In genomic region chr13:48318714-48319457, GRCh38 we compare ENCODE assay signal across 12 cellular contexts. TPM values are rescaled to one million over a fixed set of nuclear protein-coding genes. Genes with fewer than 3 reads are reported as not detected.
A peak's percentile ranks its signal among the peaks of the same experiment; 100 is the strongest.
DNase-seq lines count a peak whose midpoint lies in the region; ATAC-seq and TF ChIP-seq lines count a peak whose summit lies in the region.
"Had no signal": no experiment of that assay in that cellular context is flagged by ENCODE, and none has a peak within 500 bp of the region (broad histone marks: within the 10 kb centered on the region; RNA-seq: fewer than 3 reads in every experiment).

No MANE protein-coding gene starts in this region.

- peak overlapping the region; percentile 59 for H3K27ac Mint-ChIP-seq in activated T-helper 17 cell treated with anti-CD3 and anti-CD28 coated beads, Interleukin-2, amount 50 U/mL, for 72 hours

- DNase-seq in H7 (peak; percentile 15), right atrium auricular region (ENCODE audit: low spot score) (no peak), SHP77 treated with DMSO at 0.1 percent for 48 hours (lab: John Stamatoyannopoulos, UW) (no peak), GM20000 (ENCODE audit: low spot score) (no peak), iPS-NIHi11 (ENCODE audit: low spot score) (no peak), DMS114 treated with DMSO at 0.1 percent for 48 hours (lab: John Stamatoyannopoulos, UW; ENCODE audit: unreplicated experiment) (no peak)
- DNase-seq: amygdala, NCI-H2107 had no signal

- peaks cover 14% of the 10 kb centered on the region for H3K4me1 Mint-ChIP-seq in activated T-helper 17 cell treated with anti-CD3 and anti-CD28 coated beads, Interleukin-2, amount 50 U/mL, for 72 hours

- peak; percentile 59 for ATAC-seq in activated T-helper 17 cell treated with anti-CD3 and anti-CD28 coated beads, Interleukin-2, amount 50 U/mL, for 72 hours (replicated peaks)

- H3K4me1 ChIP-seq in right atrium auricular region = no peaks in the 10 kb centered on the region
- H3K4me1 ChIP-seq: SJSA1 had no signal

- peak overlapping the region; percentile 89 for H3K4me3 Mint-ChIP-seq in activated T-helper 17 cell treated with anti-CD3 and anti-CD28 coated beads, Interleukin-2, amount 50 U/mL, for 72 hours

- H3K27me3 ChIP-seq in H7 (ENCODE audit: control insufficient read depth, insufficient read depth, low read length) (no peaks in the 10 kb centered on the region), right atrium auricular region (no peaks in the 10 kb centered on the region)
- H3K27me3 ChIP-seq: SJSA1 had no signal

- H3K9me3 Mint-ChIP-seq in activated T-helper 17 cell treated with anti-CD3 and anti-CD28 coated beads, Interleukin-2, amount 50 U/mL, for 72 hours = no peaks in the 10 kb centered on the region

- H3K4me3 ChIP-seq in H7 (ENCODE audit: insufficient read depth, low read depth, low read length) (no peak overlapping the region), right atrium auricular region (peak overlapping the region; percentile 12 to 40), skin epidermis (peak overlapping the region; percentile 4 to 46 (median 14))
- H3K4me3 ChIP-seq: SJSA1 had no signal

- H3K36me3 ChIP-seq in H7 (replicated peaks; ENCODE audit: control insufficient read depth, insufficient read depth, low read length) (no peaks in the 10 kb centered on the region), right atrium auricular region (peaks cover 5% of the 10 kb centered on the region)

- H3K27me3 Mint-ChIP-seq in activated T-helper 17 cell treated with anti-CD3 and anti-CD28 coated beads, Interleukin-2, amount 50 U/mL, for 72 hours = no peaks in the 10 kb centered on the region
- H3K27me3 Mint-ChIP-seq: progenitor cell of endocrine pancreas had no signal

- TF ChIP-seq CTCF in right atrium auricular region (IDR thresholded peaks at IDR 0.05) = no peak
- no peak for TF ChIP-seq CTCF in GM20000 (IDR thresholded peaks at IDR 0.05; ENCODE audit: extremely low read depth, missing control alignments)

- H3K27ac ChIP-seq in right atrium auricular region = no peak overlapping the region
- peak overlapping the region in 4 of 21 experiments; percentile 2 to 58 (median 29) for H3K27ac ChIP-seq in skin epidermis
- H3K27ac ChIP-seq: SJSA1 had no signal

- peaks cover 36% of the 10 kb centered on the region for H3K36me3 Mint-ChIP-seq in activated T-helper 17 cell treated with anti-CD3 and anti-CD28 coated beads, Interleukin-2, amount 50 U/mL, for 72 hours (ENCODE audit: low read depth)

- H3K9me3 ChIP-seq in right atrium auricular region = peaks cover 0 to 12% of the 10 kb centered on the region in 2 donors

RNA-seq across cellular contexts. Expression of gene RB1, which starts 15.3 kb away (rescaled TPM):
- total RNA-seq in H7 (2014; rRNA removed; shearing (Covaris generic)) = 14.7 and 17.0 TPM in 2 replicates
- total RNA-seq in activated T-helper 17 cell treated with anti-CD3 and anti-CD28 coated beads, Interleukin-2, amount 50 U/mL, for 72 hours = 10 to 100 TPM; 28.9 to 37.3 TPM
- total RNA-seq in right atrium auricular region = 10 to 100 TPM; 24.3 to 27.1 TPM
